14 cellular contexts compared by ENCODE assay signal in genomic region chr22:22756109-22756508, GRCh38.
"Had no signal": no experiment of that assay in that cellular context is flagged by ENCODE, and none has a peak within 500 bp of the region (broad histone marks: within the 10 kb centered on the region; RNA-seq: fewer than 3 reads in every experiment).

No MANE protein-coding gene starts in this region.

- DNase-seq: activated CD4-positive, alpha-beta T cell treated with anti-CD3 and anti-CD28 coated beads, Interleukin-2, amount 50 U/mL, for 1 hour; activated CD4-positive, CD25-positive, alpha-beta regulatory T cell; activated naive CD4-positive, alpha-beta T cell treated with anti-CD3 and anti-CD28 coated beads, Interleukin-2, amount 50 U/mL, for 16 hours; activated T-cell treated with anti-CD3 and anti-CD28 coated beads, Interleukin-2, amount 50 U/mL, for 24 hours; foreskin fibroblast; pancreas; stimulated activated CD4-positive, alpha-beta T cell treated with anti-CD3 and anti-CD28 coated beads, Interleukin-12 subunit alpha, Interleukin-12 subunit beta, amount 100 ng/mL, for 4 hours; stimulated activated CD4-positive, alpha-beta T cell treated with anti-CD3 and anti-CD28 coated beads, Interleukin-2, amount 100 ng/mL, for 24 hours; SW 1271; tibial artery had no signal

- H3K36me3 Mint-ChIP-seq: neural progenitor cell; stimulated activated memory B cell treated with anti-CD40 and anti-IgM and Interleukin-4, amounts not matched to agents 10 μg/mL and 1 μg/mL and 100 μg/mL, for 72 hours had no signal

- H3K27ac Mint-ChIP-seq: activated T-cell treated with anti-CD3 and anti-CD28 coated beads, Interleukin-2, amount 50 U/mL, for 24 hours; stimulated activated memory B cell treated with anti-CD40 and anti-IgM and Interleukin-4, amounts not matched to agents 10 μg/mL and 1 μg/mL and 100 μg/mL, for 72 hours; T-helper 2 cell treated with Interferon-gamma antibody and Interleukin-4, amounts not matched to agents 5 μg/mL and 100 μg/mL, for 36 hours had no signal

- H3K36me3 ChIP-seq: cardiac muscle cell, neural progenitor cell, pancreas, tibial artery had no signal

- H3K27ac ChIP-seq: cardiac muscle cell, neural progenitor cell, pancreas, tibial artery had no signal

- H3K9me3 Mint-ChIP-seq: activated T-cell treated with anti-CD3 and anti-CD28 coated beads, Interleukin-2, amount 50 U/mL, for 24 hours; neural progenitor cell; stimulated activated memory B cell treated with anti-CD40 and anti-IgM and Interleukin-4, amounts not matched to agents 10 μg/mL and 1 μg/mL and 100 μg/mL, for 72 hours; T-helper 2 cell treated with Interferon-gamma antibody and Interleukin-4, amounts not matched to agents 5 μg/mL and 100 μg/mL, for 36 hours had no signal

- ATAC-seq: pancreas; stimulated activated memory B cell treated with anti-CD40 and anti-IgM and Interleukin-4, amounts not matched to agents 10 μg/mL and 1 μg/mL and 100 μg/mL, for 72 hours had no signal

- H3K27me3 ChIP-seq: cardiac muscle cell, pancreas, tibial artery had no signal

- H3K4me1 ChIP-seq: neural progenitor cell, pancreas, tibial artery had no signal

- H3K4me3 ChIP-seq: cardiac muscle cell, neural progenitor cell, pancreas, tibial artery had no signal

- H3K4me3 Mint-ChIP-seq: activated T-cell treated with anti-CD3 and anti-CD28 coated beads, Interleukin-2, amount 50 U/mL, for 24 hours; neural progenitor cell; stimulated activated memory B cell treated with anti-CD40 and anti-IgM and Interleukin-4, amounts not matched to agents 10 μg/mL and 1 μg/mL and 100 μg/mL, for 72 hours; T-helper 2 cell treated with Interferon-gamma antibody and Interleukin-4, amounts not matched to agents 5 μg/mL and 100 μg/mL, for 36 hours had no signal

- H3K4me1 Mint-ChIP-seq: neural progenitor cell had no signal

- H3K27me3 Mint-ChIP-seq: activated T-cell treated with anti-CD3 and anti-CD28 coated beads, Interleukin-2, amount 50 U/mL, for 24 hours; stimulated activated memory B cell treated with anti-CD40 and anti-IgM and Interleukin-4, amounts not matched to agents 10 μg/mL and 1 μg/mL and 100 μg/mL, for 72 hours had no signal

- H3K9me3 ChIP-seq: pancreas, tibial artery had no signal
